22 cellular contexts compared by ENCODE assay signal in genomic region chr12:113689047-113689610, GRCh38.
"Had no signal": no experiment of that assay in that cellular context is flagged by ENCODE, and none has a peak within 500 bp of the region (broad histone marks: within the 10 kb centered on the region; RNA-seq: fewer than 3 reads in every experiment).

No MANE protein-coding gene starts in this region.

- ATAC-seq: effector memory CD8-positive, alpha-beta T cell; left lobe of liver; naive thymus-derived CD4-positive, alpha-beta T cell; right cardiac atrium; stimulated activated effector memory CD8-positive, alpha-beta T cell treated with anti-CD3 and anti-CD28 coated beads, Interleukin-12 subunit alpha, Interleukin-12 subunit beta, amount 100 ng/mL, for 72 hours had no signal

- H3K9me3 Mint-ChIP-seq: effector memory CD8-positive, alpha-beta T cell; nephron; neural progenitor cell; stimulated activated effector memory CD8-positive, alpha-beta T cell treated with anti-CD3 and anti-CD28 coated beads, Interleukin-12 subunit alpha, Interleukin-12 subunit beta, amount 100 ng/mL, for 72 hours; type B pancreatic cell had no signal

- H3K27me3 ChIP-seq: neural progenitor cell, testis had no signal

- H3K36me3 Mint-ChIP-seq: naive thymus-derived CD4-positive, alpha-beta T cell; neural progenitor cell; stimulated activated effector memory CD8-positive, alpha-beta T cell treated with anti-CD3 and anti-CD28 coated beads, Interleukin-12 subunit alpha, Interleukin-12 subunit beta, amount 100 ng/mL, for 72 hours; type B pancreatic cell had no signal

- H3K27ac Mint-ChIP-seq: effector memory CD8-positive, alpha-beta T cell; naive thymus-derived CD4-positive, alpha-beta T cell; nephron; neural progenitor cell; stimulated activated effector memory CD8-positive, alpha-beta T cell treated with anti-CD3 and anti-CD28 coated beads, Interleukin-12 subunit alpha, Interleukin-12 subunit beta, amount 100 ng/mL, for 72 hours; type B pancreatic cell had no signal

- H3K4me3 ChIP-seq: neural progenitor cell, prostate gland, sigmoid colon, stomach, testis, tibial artery had no signal

- H3K4me1 ChIP-seq: parathyroid adenoma, prostate gland, sigmoid colon, stomach, tibial artery had no signal

- H3K9me3 ChIP-seq: prostate gland, sigmoid colon, stomach, testis, tibial artery had no signal

- H3K4me3 Mint-ChIP-seq: effector memory CD8-positive, alpha-beta T cell; naive thymus-derived CD4-positive, alpha-beta T cell; nephron; neural progenitor cell; stimulated activated effector memory CD8-positive, alpha-beta T cell treated with anti-CD3 and anti-CD28 coated beads, Interleukin-12 subunit alpha, Interleukin-12 subunit beta, amount 100 ng/mL, for 72 hours; type B pancreatic cell had no signal

- DNase-seq: cortex of kidney; effector memory CD8-positive, alpha-beta T cell; mesendoderm; midbrain; naive thymus-derived CD4-positive, alpha-beta T cell; right cardiac atrium; sigmoid colon; stimulated activated CD4-positive, alpha-beta T cell treated with anti-CD3 and anti-CD28 coated beads, Interleukin-2, amount 100 ng/mL, for 24 hours; stimulated activated CD4-positive, alpha-beta T cell treated with anti-CD3 and anti-CD28 coated beads, Interleukin-4, amount 100 ng/mL, for 24 hours; stimulated activated naive CD4-positive, alpha-beta T cell treated with Interleukin-2 at 50 U/mL for 16 hours; stomach; tibial artery had no signal

- H3K27ac ChIP-seq: neural progenitor cell, parathyroid adenoma, prostate gland, sigmoid colon, stomach, testis, tibial artery had no signal

- H3K4me1 Mint-ChIP-seq: naive thymus-derived CD4-positive, alpha-beta T cell; nephron; stimulated activated effector memory CD8-positive, alpha-beta T cell treated with anti-CD3 and anti-CD28 coated beads, Interleukin-12 subunit alpha, Interleukin-12 subunit beta, amount 100 ng/mL, for 72 hours had no signal

- H3K36me3 ChIP-seq: neural progenitor cell, prostate gland, sigmoid colon, stomach, tibial artery had no signal

- H3K9ac ChIP-seq: neural progenitor cell, parathyroid adenoma had no signal

- FAIRE-seq: frontal cortex, keratinocyte had no signal
